Comparison of ENCODE assay signal across 10 cellular contexts in genomic region chr9:71765693-71766092, GRCh38. TPM values are rescaled to one million over a fixed set of nuclear protein-coding genes. Genes with fewer than 3 reads are reported as not detected.
A peak's percentile ranks its signal among the peaks of the same experiment; 100 is the strongest.
DNase-seq lines count a peak whose midpoint lies in the region; ATAC-seq, FAIRE-seq and TF ChIP-seq lines count a peak whose summit lies in the region.
"Had no signal": no experiment of that assay in that cellular context is flagged by ENCODE, and none has a peak within 500 bp of the region (broad histone marks: within the 10 kb centered on the region; RNA-seq: fewer than 3 reads in every experiment).

No MANE protein-coding gene starts in this region.

- peak overlapping the region; percentile 94 for H3K4me3 ChIP-seq in A549
- peak overlapping the region; percentile 47 for H3K4me3 ChIP-seq in HUES48 (ENCODE audit: low read depth, low read length)
- H3K4me3 ChIP-seq in body of pancreas, result no peak overlapping the region
- H3K4me3 ChIP-seq in mesenchymal stem cell (ENCODE audit: insufficient read depth in 1 of 2, low read depth in 1 of 2, low read length in 2 of 2), result peak overlapping the region in 1 of 2 experiments; percentile 23
- H3K4me3 ChIP-seq in ascending aorta, result no peak overlapping the region

- no peak overlapping the region for H4K91ac ChIP-seq in mesenchymal stem cell (ENCODE audit: low read length)

- 7% methylated on average over 2 of the region's 2 CpGs for WGBS in A549 (ENCODE audit: missing lambda C conversion rate)
- WGBS in body of pancreas, 2 donors, result 57 to 66% methylated on average over 2 of the region's 2 CpGs
- 72% methylated on average over 1 of the region's 2 CpGs for WGBS in mesenchymal stem cell

- H3K36me3 ChIP-seq in HUES48 (ENCODE audit: control insufficient read depth, insufficient read depth, low read length), result no peaks in the 10 kb centered on the region
- H3K36me3 ChIP-seq in body of pancreas (replicated peaks in 1 of 2; ENCODE audit: insufficient read depth in 1 of 2, low read depth in 2 of 2), result no peaks in the 10 kb centered on the region
- H3K36me3 ChIP-seq in mesenchymal stem cell (ENCODE audit: control insufficient read depth in 1 of 2, insufficient read depth in 2 of 2, low read depth in 1 of 2, low read length in 2 of 2), result no peaks in the 10 kb centered on the region
- no peaks in the 10 kb centered on the region for H3K36me3 ChIP-seq in ascending aorta

- CTCF ChIA-PET in A549 (lab: Yijun Ruan, JAX), result interaction anchor here (0.6 to 4.6 kb wide), 8 partner anchors 17 to 554 kb away, joined by 3 to 40 read pairs (median 8); no protein-coding TSS in a partner anchor

- H2BK5ac ChIP-seq in mesenchymal stem cell (ENCODE audit: low read depth, low read length, poor library complexity, severe bottlenecking), result no peak overlapping the region

- no peak overlapping the region for H3K18ac ChIP-seq in mesenchymal stem cell (ENCODE audit: low read depth in 1 of 2, low read length in 2 of 2)

- no peak overlapping the region for H3K4ac ChIP-seq in mesenchymal stem cell (ENCODE audit: low read depth in 1 of 2, low read length in 2 of 2)

- H3K9me3 ChIP-seq in A549, result no peaks in the 10 kb centered on the region
- no peaks in the 10 kb centered on the region for H3K9me3 ChIP-seq in HUES48 (ENCODE audit: control insufficient read depth, insufficient read depth, low read length)
- no peaks in the 10 kb centered on the region for H3K9me3 ChIP-seq in body of pancreas
- H3K9me3 ChIP-seq in mesenchymal stem cell (ENCODE audit: control insufficient read depth, low read length), result no peaks in the 10 kb centered on the region
- H3K9me3 ChIP-seq in ascending aorta, result no peaks in the 10 kb centered on the region

- H3K14ac ChIP-seq in mesenchymal stem cell (ENCODE audit: low read length in 2 of 2), result no peak overlapping the region

- no peak for FAIRE-seq in A549 (lab: Jason Lieb, UNC)

- peak overlapping the region; percentile 91 to 97 for H3K27ac ChIP-seq in A549
- H3K27ac ChIP-seq in HUES48 (ENCODE audit: low read depth, low read length), result peak overlapping the region; percentile 14
- H3K27ac ChIP-seq in body of pancreas, result peak overlapping the region; percentile 21 to 99 (median 97)
- H3K27ac ChIP-seq in mesenchymal stem cell (ENCODE audit: low read length, poor library complexity, severe bottlenecking), result no peak overlapping the region
- no peak overlapping the region for H3K27ac ChIP-seq in ascending aorta

- no peaks in the 10 kb centered on the region for H3K79me1 ChIP-seq in mesenchymal stem cell (replicated peaks; ENCODE audit: low read length, poor library complexity, severe bottlenecking)

- TF ChIP-seq POLR2A in A549 (IDR thresholded peaks at IDR 0.05; ENCODE audit: low read length), result no peak
- TF ChIP-seq POLR2A in body of pancreas (IDR thresholded peaks at IDR 0.05), result no peak

- no peak overlapping the region for H3K23ac ChIP-seq in mesenchymal stem cell (ENCODE audit: low read length in 2 of 2)

- H2BK12ac ChIP-seq in mesenchymal stem cell (ENCODE audit: low read length in 2 of 2), result no peak overlapping the region

- peak in 1 of 2 experiments; percentile 13; a peak in 1 of 5 replicates for TF ChIP-seq EP300 in A549 (IDR thresholded peaks at IDR 0.05)

- H2BK120ac ChIP-seq in mesenchymal stem cell (ENCODE audit: low read depth, low read length), result no peak overlapping the region

- H3K4me1 ChIP-seq in A549, result peaks cover 56% of the 10 kb centered on the region
- peaks cover 62% of the 10 kb centered on the region for H3K4me1 ChIP-seq in HUES48 (ENCODE audit: control insufficient read depth, insufficient read depth, low read length)
- peaks cover 81% of the 10 kb centered on the region for H3K4me1 ChIP-seq in body of pancreas
- H3K4me1 ChIP-seq in mesenchymal stem cell (ENCODE audit: control insufficient read depth, insufficient read depth, low read depth, low read length), result peaks cover 17% of the 10 kb centered on the region
- H3K4me1 ChIP-seq in ascending aorta, result peaks cover 0 to 23% of the 10 kb centered on the region in 2 donors

- H3K9ac ChIP-seq in HUES48 (ENCODE audit: low read depth, low read length) (no peak overlapping the region), mesenchymal stem cell (ENCODE audit: low read length) (no peak overlapping the region)

- no peak overlapping the region for H2AFZ ChIP-seq in mesenchymal stem cell (ENCODE audit: low read depth, low read length)

- H2AK5ac ChIP-seq in mesenchymal stem cell (ENCODE audit: low read length, severe bottlenecking), result no peak overlapping the region

- POLR2A ChIA-PET in A549 (lab: Yijun Ruan, JAX), result interaction anchor here (0.7 kb wide), 1 partner anchor 84 kb away, joined by 3 read pairs; no protein-coding TSS in a partner anchor

- intact Hi-C loops in body of pancreas (cut with DNase I) (no loop called here), ascending aorta (cut with DNase I) (loop anchor here (5.0 kb wide), 2 partner anchors 158 to 602 kb away; partner anchors contain the start of gene ZFAND5)

- no peak for ATAC-seq in A549
- ATAC-seq in body of pancreas, result no peak
- no peak for ATAC-seq in HG02870 (IDR thresholded peaks at IDR 0.05; ENCODE audit: unreplicated experiment)
- ATAC-seq: Panc1 had no signal

- H3K4me2 ChIP-seq in A549, result peak overlapping the region; percentile 90
- H3K4me2 ChIP-seq in mesenchymal stem cell (ENCODE audit: low read length, poor library complexity, severe bottlenecking), result peak overlapping the region; percentile 36

- TF ChIP-seq CTCF in A549 (IDR thresholded peaks at IDR 0.05) (no peak), body of pancreas (IDR thresholded peaks at IDR 0.05) (no peak), ascending aorta (IDR thresholded peaks at IDR 0.05) (no peak)

- no peak overlapping the region for H2BK15ac ChIP-seq in mesenchymal stem cell (ENCODE audit: low read depth, poor library complexity, severe bottlenecking)

- DNase-seq in A549 (ENCODE audit: low read depth in 1 of 2, low spot score in 1 of 2), result no peak
- no peak for DNase-seq in body of pancreas
- no peak for DNase-seq in mesenchymal stem cell
- DNase-seq in ascending aorta (ENCODE audit: low spot score in 2 of 2), result no peak
- DNase-seq in D341Med (ENCODE audit: low spot score), result no peak
- no peak for DNase-seq in MV-4-11 (lab: John Stamatoyannopoulos, UW)
- DNase-seq: DND-41 had no signal

- no peak for TF ChIP-seq RAD21 in A549 (conservative IDR thresholded peaks at IDR 0.05 in 1 of 2, IDR thresholded peaks at IDR 0.05 in 1 of 2)

- 0 out of 2 replicates have a peak, but pooled peaks cover 9% of the 10 kb centered on the region for H3K27me3 ChIP-seq in HUES48 (ENCODE audit: control insufficient read depth, insufficient read depth, low read length)
- H3K27me3 ChIP-seq in body of pancreas, result no peaks in the 10 kb centered on the region
- H3K27me3 ChIP-seq in mesenchymal stem cell (ENCODE audit: control insufficient read depth in 1 of 2, insufficient read depth in 1 of 2, low read length in 2 of 2), result no peaks in the 10 kb centered on the region
- no peaks in the 10 kb centered on the region for H3K27me3 ChIP-seq in ascending aorta

- H4K8ac ChIP-seq in mesenchymal stem cell (ENCODE audit: low read length), result no peak overlapping the region

TF ChIP-seq in A549, 52 proteins besides CTCF, POLR2A, EP300 and RAD21:
- no peak for TF ChIP-seq POLR2AphosphoS2 (conservative IDR thresholded peaks at IDR 0.05; ENCODE audit: low read length)
- no peak for TF ChIP-seq MAFK (IDR thresholded peaks at IDR 0.05; ENCODE audit: partially characterized antibody)
- peak; percentile 37 to 74; a peak in 3 of 4 replicates for TF ChIP-seq CEBPB (IDR thresholded peaks at IDR 0.05)

RNA-seq across cellular contexts. Expression of gene CEMIP2, which starts 2.6 kb away (rescaled TPM):
- polyA plus RNA-seq in A549 (2011; rRNA removed), result 161 and 236 TPM in 2 replicates
- 65.5 and 72.7 TPM in 2 replicates for polyA plus RNA-seq in A549 (2012; cell fraction: cytosol; rRNA removed)
- 146 and 156 TPM in 2 replicates for polyA plus RNA-seq in A549 (2012; cell fraction: nucleus; rRNA removed)
- 136 to 158 TPM (median 146 TPM) in 3 replicates for polyA plus RNA-seq in A549 (2017; fragmentation: RNase III; extraction: RNeasy Plus Mini Kit Qiagen cat#74134 plus additional on column Dnase treatment)
- 427 and 492 TPM in 2 replicates for polyA minus RNA-seq in A549 (2011; rRNA and poly(A)+ RNA removed)
- total RNA-seq in body of pancreas, result 10 to 100 TPM; 28.3 to 33.0 TPM
- 41.7 TPM for polyA plus RNA-seq in mesenchymal stem cell (2013, experiment 1 of 2)
- 41.7 TPM for polyA plus RNA-seq in mesenchymal stem cell (2013, experiment 2 of 2)
- 34.4 TPM for total RNA-seq in ascending aorta

Comparison
In these comparisons a context has a peak if more than half of its experiments do, and no peak if none do; other contexts are left out.
1. H3K27ac ChIP-seq: peak in A549 (2 of 2), HUES48 (single experiment) and body of pancreas (4 of 4); none in mesenchymal stem cell (single experiment) and ascending aorta (0 of 2).
2. H3K4me3 ChIP-seq: peak in A549 (single experiment) and HUES48 (single experiment); none in body of pancreas (0 of 2) and ascending aorta (0 of 2).